ENCODE assay signal across 1 cellular context in genomic region chr15:77059761-77060345, GRCh38.
TF ChIP-seq lines count a peak whose summit lies in the region.

No MANE protein-coding gene starts in this region.

TF ChIP-seq in SK-N-SH treated with all-trans-retinoic acid at 6 μM for 48 hours, 23 proteins besides CTCF, POLR2A, EP300 and RAD21 (continued from another document):
- TF ChIP-seq ZNF565 (CRISPR knock-in tag; conservative IDR thresholded peaks at IDR 0.05; ENCODE audit: low read depth) (no peak), ARNTL (CRISPR knock-in tag; IDR thresholded peaks at IDR 0.05; ENCODE audit: borderline replicate concordance, low read depth) (no peak), CSRNP3 (CRISPR knock-in tag; IDR thresholded peaks at IDR 0.05) (no peak), CREB5 (CRISPR knock-in tag; IDR thresholded peaks at IDR 0.05; ENCODE audit: low read depth) (no peak), SNAI2 (CRISPR knock-in tag; IDR thresholded peaks at IDR 0.05) (no peak)
